In the genomic region with DNA sequence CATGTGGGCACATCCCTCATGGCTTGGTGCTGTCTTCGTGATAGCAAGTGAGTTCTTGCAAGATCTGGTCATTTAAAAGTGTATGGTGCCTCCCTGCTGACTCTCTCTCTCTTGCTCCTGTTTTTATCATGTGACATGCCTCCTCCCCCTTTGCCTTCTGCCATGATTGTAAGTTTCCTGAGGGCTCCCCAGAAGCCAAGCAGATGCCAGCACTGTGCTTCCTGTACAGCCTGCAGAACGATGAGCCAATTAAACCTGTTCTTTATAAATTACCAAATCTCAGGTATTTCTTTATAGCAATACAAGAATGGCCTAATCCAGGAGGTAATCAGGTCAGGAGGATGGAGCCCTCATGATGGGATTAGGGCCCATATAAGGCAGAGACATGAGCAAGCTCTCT, we compare ENCODE assay signal across 19 cellular contexts.
"Had no signal": no experiment of that assay in that cellular context is flagged by ENCODE, and none has a peak within 500 bp of the region (broad histone marks: within the 10 kb centered on the region; RNA-seq: fewer than 3 reads in every experiment).

No MANE protein-coding gene starts in this region.

- ATAC-seq: sciatic nerve had no signal

- DNase-seq: central memory CD4-positive, alpha-beta T cell; effector CD8-positive, alpha-beta T cell; esophagus squamous epithelium; foreskin melanocyte; kidney; natural killer cell; occipital lobe; pancreas; stimulated activated CD4-positive, alpha-beta T cell treated with anti-CD3 and anti-CD28 coated beads, Interleukin-12 subunit alpha, Interleukin-12 subunit beta, amount 100 ng/mL, for 4 hours; stimulated activated CD4-positive, alpha-beta T cell treated with anti-CD3 and anti-CD28 coated beads, Interleukin-1b, Interleukin-23, amount 100 ng/mL, for 48 hours; stimulated activated CD4-positive, alpha-beta T cell treated with anti-CD3 and anti-CD28 coated beads, Interleukin-4, amount 100 ng/mL, for 1 hour; stimulated activated CD8-positive, alpha-beta memory T cell treated with anti-CD3 and anti-CD28 coated beads, Interleukin-4, amount 100 ng/mL, for 48 hours; stimulated activated naive CD4-positive, alpha-beta T cell treated with Interleukin-2 at 50 U/mL for 16 hours; stomach; thyroid gland; trophoblast cell had no signal

- H3K9me3 ChIP-seq: esophagus squamous epithelium, pancreas, thyroid gland had no signal

- H3K27ac ChIP-seq: esophagus squamous epithelium, pancreas, stomach, thyroid gland had no signal

- H3K4me3 ChIP-seq: esophagus squamous epithelium, pancreas, smooth muscle cell, stomach, thyroid gland had no signal

- H3K36me3 Mint-ChIP-seq: natural killer cell had no signal

- H3K4me1 ChIP-seq: esophagus squamous epithelium, pancreas, stomach, thyroid gland had no signal

- H3K4me3 Mint-ChIP-seq: dendritic cell treated with granulocyte-macrophage colony-stimulating factor and Interleukin-4, amounts not matched to agents 40 ng/mL and 50 ng/mL, for 4 days; natural killer cell had no signal

- H3K9me3 Mint-ChIP-seq: dendritic cell treated with granulocyte-macrophage colony-stimulating factor and Interleukin-4, amounts not matched to agents 40 ng/mL and 50 ng/mL, for 4 days had no signal

- H3K36me3 ChIP-seq: esophagus squamous epithelium, pancreas, stomach, thyroid gland had no signal

- H3K27me3 ChIP-seq: esophagus squamous epithelium, pancreas, stomach, thyroid gland had no signal

- H3K27ac Mint-ChIP-seq: dendritic cell treated with granulocyte-macrophage colony-stimulating factor and Interleukin-4, amounts not matched to agents 40 ng/mL and 50 ng/mL, for 4 days; natural killer cell had no signal
